Comparison of ENCODE assay signal across 9 cellular contexts in the genomic region with DNA sequence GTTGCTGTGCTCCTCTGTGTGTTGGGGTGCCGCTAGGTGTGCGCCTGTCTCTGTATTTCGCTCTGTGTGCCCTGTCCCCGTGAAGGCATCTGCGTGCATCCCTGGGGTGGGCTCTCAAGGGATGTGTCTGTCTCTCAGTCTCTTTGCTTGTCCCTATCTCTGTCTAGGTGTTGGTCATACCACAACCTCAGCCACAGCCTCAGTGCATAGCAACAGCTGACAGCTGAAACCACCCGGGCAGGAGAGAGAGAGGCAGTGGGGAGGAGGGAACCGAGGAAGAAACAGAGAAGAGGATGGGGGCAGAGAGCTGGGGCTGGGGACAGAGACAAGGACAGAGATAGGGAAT. TPM values are rescaled to one million over a fixed set of nuclear protein-coding genes. Genes with fewer than 3 reads are reported as not detected.
DNase-seq lines count a peak whose midpoint lies in the region; ATAC-seq, FAIRE-seq and TF ChIP-seq lines count a peak whose summit lies in the region.
"Had no signal": no experiment of that assay in that cellular context is flagged by ENCODE, and none has a peak within 500 bp of the region (broad histone marks: within the 10 kb centered on the region; RNA-seq: fewer than 3 reads in every experiment).

No MANE protein-coding gene starts in this region.

- no peak for DNase-seq in activated CD4-positive, CD25-positive, alpha-beta regulatory T cell treated with anti-CD3 and anti-CD28 coated beads, Interleukin-2, amount 50 U/mL, for 72 hours
- DNase-seq in small intestine, result peak; percentile 29
- no peak for DNase-seq in MV-4-11 (lab: John Stamatoyannopoulos, UW)
- no peak for DNase-seq in activated CD4-positive, CD25-positive, alpha-beta regulatory T cell (lab: John Stamatoyannopoulos, UW)
- no peak for DNase-seq in GOT3 (lab: John Stamatoyannopoulos, UW)

- peak; percentile 47 to 56 for ATAC-seq in activated CD4-positive, CD25-positive, alpha-beta regulatory T cell treated with anti-CD3 and anti-CD28 coated beads, Interleukin-2, amount 50 U/mL, for 24 hours

- H3K4me2 ChIP-seq in KMS-11, result peak overlapping the region; percentile 60

- no peaks in the 10 kb centered on the region for H3K9me3 ChIP-seq in small intestine (ENCODE audit: control insufficient read depth, low read depth)
- H3K9me3 ChIP-seq: thyroid gland had no signal

- H3K27me3 ChIP-seq in KMS-11 (ENCODE audit: insufficient read depth, low read depth) (peaks cover 70% of the 10 kb centered on the region), small intestine (ENCODE audit: control insufficient read depth in 2 of 2, insufficient read depth in 2 of 2, low read length in 2 of 2) (peaks cover 0 to 45% of the 10 kb centered on the region in 2 donors)

- peaks cover 62% of the 10 kb centered on the region for H3K27me3 Mint-ChIP-seq in brain

- WGBS in small intestine, 3 donors, result 6 to 13% (median 6%) methylated on average over 7 of the region's 7 CpGs

- H3K4me1 ChIP-seq in KMS-11 (ENCODE audit: low read depth, poor library complexity, severe bottlenecking) (peaks cover 40% of the 10 kb centered on the region), small intestine (ENCODE audit: control insufficient read depth in 2 of 2, insufficient read depth in 1 of 2, low read depth in 1 of 2, low read length in 1 of 2) (no peaks in the 10 kb centered on the region)

- H3K27ac ChIP-seq in KMS-11 (no peak overlapping the region), small intestine (ENCODE audit: low read depth in 1 of 2, low read length in 1 of 2) (no peak overlapping the region)
- H3K27ac ChIP-seq: thyroid gland had no signal

- H2AFZ ChIP-seq in KMS-11 (ENCODE audit: low read depth), result peak overlapping the region; percentile 62; the same call in 1 of the 2 replicates

- H3K36me3 ChIP-seq in KMS-11 (ENCODE audit: insufficient read depth) (no peaks in the 10 kb centered on the region), small intestine (ENCODE audit: control insufficient read depth in 2 of 2, insufficient read depth in 2 of 2, low read length in 2 of 2) (peaks cover 0 to 3% of the 10 kb centered on the region in 2 donors)
- H3K36me3 ChIP-seq: thyroid gland had no signal

- H4K20me1 ChIP-seq in KMS-11 (ENCODE audit: insufficient read depth), result no peaks in the 10 kb centered on the region

- peaks cover 5% of the 10 kb centered on the region for H3K36me3 Mint-ChIP-seq in brain

- TF ChIP-seq CTCF in KMS-11 (conservative IDR thresholded peaks at IDR 0.05; ENCODE audit: low read depth, low read length) (no peak), brain (conservative IDR thresholded peaks at IDR 0.05) (no peak)

- no peaks in the 10 kb centered on the region for H3K79me2 ChIP-seq in KMS-11 (ENCODE audit: insufficient read depth, low read depth)

- H3K27ac Mint-ChIP-seq in brain, result peak overlapping the region in 3 of 5 experiments; percentile 44 to 90 (median 81)

- H3K9ac ChIP-seq in KMS-11, result no peak overlapping the region

- H3K9me3 Mint-ChIP-seq in brain, result no peaks in the 10 kb centered on the region

- no peak for FAIRE-seq in small intestine (lab: Jason Lieb, UNC)

- peaks cover 62% of the 10 kb centered on the region for H3K4me1 Mint-ChIP-seq in brain

- H3K4me3 ChIP-seq in KMS-11 (IDR thresholded peaks at IDR 0.05; ENCODE audit: insufficient read depth, low read depth, low read length) (no peak overlapping the region), small intestine (ENCODE audit: low read depth in 1 of 2, low read length in 2 of 2) (no peak overlapping the region)

- H3K4me3 Mint-ChIP-seq in brain, result peak overlapping the region; percentile 68 to 82 (median 81)

RNA-seq across cellular contexts. Expression of a gene that starts 1.0 kb away (rescaled TPM):
- polyA plus RNA-seq in brain (ENCODE audit: insufficient read depth, low read depth, low replicate concordance) (41.8 TPM), small intestine (under 1 TPM in 1 of 3 donors, not detected in 2; 0.10 TPM)

RNA-seq across cellular contexts. Expression of a gene that starts 13.9 kb away (rescaled TPM):
- polyA plus RNA-seq in brain (ENCODE audit: insufficient read depth, low read depth, low replicate concordance) (394 TPM), small intestine (100 to 1,000 TPM in 1 of 3 donors, 10 to 100 TPM in 2; 22.8 to 150 (median 35.1) TPM)

RNA-seq across cellular contexts. Expression of a gene that starts 35.3 kb away (rescaled TPM):
- polyA plus RNA-seq in brain (ENCODE audit: insufficient read depth, low read depth, low replicate concordance) (1.9 TPM), small intestine (1 to 10 TPM; 1.1 to 3.5 (median 3.2) TPM)

Comparison
In these comparisons a context has a peak if more than half of its experiments do, and no peak if none do; other contexts are left out.
1. RNA of a gene that starts 1.0 kb away (polyA plus RNA-seq): 41.8 TPM in brain (single experiment); 0.10 TPM in small intestine; every median in the first group is over 10 times any median in the second.